Comparison of ENCODE assay signal across 14 cellular contexts in the genomic region with DNA sequence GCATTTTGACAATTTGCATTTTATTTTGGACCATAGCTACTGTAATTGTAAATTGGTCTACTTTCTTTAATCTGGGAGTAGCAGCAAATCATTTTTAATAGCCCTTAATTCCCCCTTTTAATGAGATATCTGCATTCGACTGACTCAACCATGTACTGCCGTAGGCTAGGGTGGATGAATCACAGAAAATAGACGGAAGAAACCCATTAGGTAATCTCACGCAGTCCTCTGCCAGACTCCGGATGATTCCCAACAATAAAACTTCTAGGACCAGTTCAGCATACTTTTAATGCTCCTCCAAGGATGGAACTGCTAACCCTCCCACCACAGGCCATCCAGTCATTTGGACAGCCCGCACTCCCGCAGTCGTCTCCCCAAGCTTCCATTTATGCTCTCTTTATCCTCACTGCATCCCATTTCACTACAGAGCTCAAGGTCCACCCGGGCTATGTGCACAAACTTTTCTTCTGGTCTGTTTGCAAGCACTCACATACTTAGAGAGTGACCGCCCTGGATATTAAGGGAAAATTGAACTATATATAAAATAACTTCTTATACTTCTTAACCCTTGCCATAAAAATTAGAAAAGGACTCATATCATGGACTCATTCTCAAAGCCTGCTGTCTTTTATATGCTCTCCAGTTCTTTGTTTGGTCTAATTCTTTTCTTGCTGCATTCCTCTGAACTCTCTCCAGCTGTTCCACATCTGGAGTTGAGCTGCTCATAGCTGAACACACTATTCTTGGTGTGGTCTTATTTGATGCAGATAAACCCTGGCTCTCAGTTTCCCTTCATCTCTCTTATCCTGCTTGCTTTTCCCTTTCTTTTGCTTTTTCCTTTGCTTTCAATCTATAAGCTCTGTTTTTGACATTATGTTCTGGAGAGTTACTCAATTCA.
DNase-seq lines count a peak whose midpoint lies in the region; ATAC-seq and TF ChIP-seq lines count a peak whose summit lies in the region.
"Had no signal": no experiment of that assay in that cellular context is flagged by ENCODE, and none has a peak within 500 bp of the region (broad histone marks: within the 10 kb centered on the region; RNA-seq: fewer than 3 reads in every experiment).

No MANE protein-coding gene starts in this region.

- H3K9ac ChIP-seq in IMR-90 (ENCODE audit: low read depth, low read length): no peak overlapping the region

- no TSS peak for BruUV-seq in IMR-90 (replicated peaks; lab: Mats Ljungman, UMichigan)

- no peaks in the 10 kb centered on the region for H3K36me3 ChIP-seq in IMR-90 (ENCODE audit: control insufficient read depth, insufficient read depth, low read length)
- H3K36me3 ChIP-seq in osteoblast (ENCODE audit: insufficient read depth, low read length): no peaks in the 10 kb centered on the region

- 0 out of 2 replicates have a peak overlapping the region, but pooled peaks have one; percentile 33 for H3K14ac ChIP-seq in IMR-90 (replicated peaks; ENCODE audit: low read depth, low read length)

- H2AK5ac ChIP-seq in IMR-90 (ENCODE audit: low read depth, low read length): no peak overlapping the region

- H2BK120ac ChIP-seq in IMR-90 (ENCODE audit: low read depth, low read length): no peak overlapping the region; the same call in 1 of the 2 replicates

- H4K91ac ChIP-seq in IMR-90 (ENCODE audit: insufficient read depth, low read depth, low read length): no peak overlapping the region

- H3K4me1 ChIP-seq in IMR-90 (ENCODE audit: control insufficient read depth, insufficient read depth, low read length) (no peaks in the 10 kb centered on the region; the same call in 1 of the 2 replicates), osteoblast (ENCODE audit: insufficient read depth, low read length) (peaks cover 8% of the 10 kb centered on the region)
- H3K4me1 ChIP-seq: left ventricle myocardium inferior had no signal

- POLR2A ChIA-PET in IMR-90 (lab: Charles Lee; ENCODE audit: unreplicated experiment): no interaction called here

- dilution Hi-C loops in IMR-90 (cut with HindIII; ENCODE audit: low sequenced_read_pairs, unreplicated experiment): no loop called here

- H4K20me1 ChIP-seq in IMR-90 (ENCODE audit: insufficient read depth, low read length) (no peaks in the 10 kb centered on the region), osteoblast (ENCODE audit: insufficient read depth, low read length) (no peaks in the 10 kb centered on the region)

- H3K4me2 ChIP-seq in IMR-90 (ENCODE audit: low read depth, low read length) (no peak overlapping the region), osteoblast (ENCODE audit: insufficient read depth, low read length) (no peak overlapping the region)

- no peak for ATAC-seq in IMR-90 (ENCODE audit: low read depth)
- ATAC-seq: activated CD4-positive, CD25-positive, alpha-beta regulatory T cell treated with anti-CD3 and anti-CD28 coated beads, Interleukin-2, amount 50 U/mL, for 24 hours; activated T-helper 17 cell treated with anti-CD3 and anti-CD28 coated beads, Interleukin-2, amount 50 U/mL, for 72 hours; stimulated activated naive CD8-positive, alpha-beta T cell treated with anti-CD3 and anti-CD28 coated beads, Interleukin-15, amount 100 ng/mL, for 72 hours had no signal

- H3K18ac ChIP-seq in IMR-90 (ENCODE audit: low read depth, low read length): no peak overlapping the region

- TF ChIP-seq CTCF in IMR-90 (conservative IDR thresholded peaks at IDR 0.05; ENCODE audit: low read depth, low read length) (no peak), cardiac fibroblast (IDR thresholded peaks at IDR 0.05; ENCODE audit: low read depth, low read length) (no peak), osteoblast (IDR thresholded peaks at IDR 0.05; ENCODE audit: extremely low read depth, low read depth, low read length) (no peak)

- intact Hi-C loops in IMR-90 (cut with micrococcal nuclease): no loop called here

- DNase-seq in GM03348 (ENCODE audit: low spot score) (peak; percentile 64), IMR-90 (peak; percentile 26), cardiac fibroblast (ENCODE audit: low read depth in 2 of 2) (peak; percentile 26 to 60), osteoblast (ENCODE audit: insufficient read length, low spot score, missing footprints) (peak; percentile 86), NAMALWA (ENCODE audit: low spot score) (no peak), RPMI8226 (no peak), NCI-H1930 (lab: John Stamatoyannopoulos, UW) (no peak)
- DNase-seq: left ventricle myocardium inferior; NCI-H1436 treated with DMSO at 0.1 percent for 48 hours; stimulated activated naive CD8-positive, alpha-beta T cell treated with anti-CD3 and anti-CD28 coated beads, Interleukin-15, amount 100 ng/mL, for 72 hours; T-helper 9 cell had no signal

- no peaks in the 10 kb centered on the region for H3K79me1 ChIP-seq in IMR-90 (ENCODE audit: low read depth in 1 of 2, low read length in 2 of 2)

- no peak overlapping the region for H4K8ac ChIP-seq in IMR-90 (ENCODE audit: low read depth in 2 of 2, low read length in 2 of 2)

- H3K23ac ChIP-seq in IMR-90 (ENCODE audit: low read depth, low read length): no peak overlapping the region

- no peak for TF ChIP-seq POLR2A in IMR-90 (IDR thresholded peaks at IDR 0.05; ENCODE audit: low read depth, low read length)

- no peaks in the 10 kb centered on the region for H3K9me1 ChIP-seq in IMR-90 (ENCODE audit: insufficient read depth, low read length)

- H3K4ac ChIP-seq in IMR-90 (ENCODE audit: low read depth, low read length): peak overlapping the region; percentile 21; the same call in 1 of the 2 replicates

- no peak overlapping the region for H2BK15ac ChIP-seq in IMR-90 (ENCODE audit: low read depth, low read length)

- no peaks in the 10 kb centered on the region for H3K9me3 ChIP-seq in IMR-90 (ENCODE audit: control insufficient read depth, insufficient read depth, low read length)
- no peaks in the 10 kb centered on the region for H3K9me3 ChIP-seq in osteoblast (ENCODE audit: low read depth, low read length)

- no peak overlapping the region for H2BK5ac ChIP-seq in IMR-90 (ENCODE audit: low read depth, low read length, poor library complexity, severe bottlenecking)

- no CpG with 5 or more reads among the region's 10 CpGs for WGBS in IMR-90 (ENCODE audit: extremely low coverage in 2 of 2, insufficient read length in 1 of 2), 2 experiments

- H3K4me3 ChIP-seq in IMR-90 (ENCODE audit: insufficient read depth, low read depth, low read length): no peak overlapping the region
- no peak overlapping the region for H3K4me3 ChIP-seq in cardiac fibroblast (replicated peaks in 1 of 2; ENCODE audit: low read depth in 2 of 2, low read length in 2 of 2)
- no peak overlapping the region for H3K4me3 ChIP-seq in osteoblast (ENCODE audit: insufficient read depth, low read length)
- H3K4me3 ChIP-seq: left ventricle myocardium inferior, SK-N-MC had no signal

- H2AFZ ChIP-seq in IMR-90 (replicated peaks; ENCODE audit: low read length, poor library complexity) (no peak overlapping the region), osteoblast (ENCODE audit: low read length) (peak overlapping the region; percentile 33)

- H4K5ac ChIP-seq in IMR-90 (ENCODE audit: low read depth, low read length): no peak overlapping the region

- H3K27ac ChIP-seq in IMR-90 (ENCODE audit: insufficient read depth, low read length) (no peak overlapping the region), osteoblast (ENCODE audit: low read depth, low read length) (no peak overlapping the region)
- H3K27ac ChIP-seq: left ventricle myocardium inferior, SK-N-MC had no signal

- H3K56ac ChIP-seq in IMR-90 (ENCODE audit: extremely low read depth, insufficient read depth, low read length): no peak overlapping the region

- TF ChIP-seq RAD21 in IMR-90 (IDR thresholded peaks at IDR 0.05; ENCODE audit: low read length): no peak

- CTCF ChIA-PET in IMR-90 (lab: Yijun Ruan, JAX): no interaction called here

- no peaks in the 10 kb centered on the region for H3K79me2 ChIP-seq in osteoblast (ENCODE audit: insufficient read depth, low read length)

- H3K27me3 ChIP-seq in IMR-90 (ENCODE audit: control insufficient read depth, insufficient read depth, low read length): no peaks in the 10 kb centered on the region
- no peaks in the 10 kb centered on the region for H3K27me3 ChIP-seq in osteoblast (ENCODE audit: insufficient read depth, low read length)

- H2AK9ac ChIP-seq in IMR-90 (replicated peaks; ENCODE audit: low read depth, low read length, poor library complexity): no peak overlapping the region

- H2BK20ac ChIP-seq in IMR-90 (ENCODE audit: low read depth, low read length): no peak overlapping the region; the same call in 1 of the 2 replicates

- in situ Hi-C loops in IMR-90 (cut with MboI; ENCODE audit: low sequenced_read_pairs): no loop called here

TF ChIP-seq in IMR-90, 13 proteins besides CTCF, POLR2A, EP300 and RAD21:
- TF ChIP-seq MAFK (IDR thresholded peaks at IDR 0.05; ENCODE audit: low read depth, low read length) (no peak), SMC3 (IDR thresholded peaks at IDR 0.05; ENCODE audit: low read depth, low read length) (no peak), RFX5 (IDR thresholded peaks at IDR 0.05; ENCODE audit: low read depth, low read length) (no peak), CEBPB (IDR thresholded peaks at IDR 0.05; ENCODE audit: low read depth, low read length) (no peak), MXI1 (IDR thresholded peaks at IDR 0.05; ENCODE audit: borderline replicate concordance, low read depth, low read length) (no peak)
TF ChIP-seq in IMR-90: peak in this region for 0.

Comparison
In these comparisons a context has a peak if more than half of its experiments do, and no peak if none do; other contexts are left out.
1. DNase-seq: peak in GM03348 (single experiment), IMR-90 (single experiment), cardiac fibroblast (2 of 2) and osteoblast (single experiment); none in NAMALWA (single experiment), RPMI8226 (single experiment) and NCI-H1930 (0 of 2).